10 cellular contexts compared by ENCODE assay signal in the genomic region with DNA sequence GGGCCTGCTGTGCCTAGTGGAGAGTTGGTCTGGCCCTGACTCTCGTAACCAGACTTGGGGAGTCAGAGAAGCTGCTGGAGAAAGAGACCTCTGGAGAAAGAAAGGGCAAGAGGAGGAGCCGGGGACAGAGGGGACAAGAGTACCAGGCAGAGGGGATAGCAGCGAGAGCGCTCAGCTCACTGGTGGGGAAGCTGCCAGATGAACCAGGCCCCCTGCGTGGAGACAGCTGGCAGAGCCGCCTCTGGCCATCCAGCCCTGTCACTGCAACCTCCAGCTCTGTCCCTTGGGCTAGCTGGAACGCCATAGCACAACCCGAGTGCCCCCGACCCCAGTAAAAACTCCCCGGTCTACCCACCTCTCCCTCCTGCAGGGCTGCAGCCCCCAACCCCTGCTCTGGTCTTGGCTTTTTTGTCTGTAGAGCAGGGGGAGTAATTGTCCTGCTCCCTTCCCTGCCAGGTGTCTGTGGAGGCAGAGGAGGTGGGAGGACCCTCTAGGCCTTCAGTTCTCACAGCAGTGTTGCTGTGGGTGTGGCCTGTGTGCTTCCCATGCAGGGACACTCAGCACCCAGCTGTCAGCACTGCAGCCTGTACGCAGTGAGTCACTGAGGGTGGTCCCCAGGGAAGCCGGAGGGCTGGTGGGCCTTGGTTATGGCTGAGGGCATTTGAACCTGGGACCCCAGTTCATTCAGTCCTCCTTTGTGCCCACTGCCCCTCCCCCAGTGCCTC. TPM values are rescaled to one million over a fixed set of nuclear protein-coding genes. Genes with fewer than 3 reads are reported as not detected.
A peak's percentile ranks its signal among the peaks of the same experiment; 100 is the strongest.
DNase-seq lines count a peak whose midpoint lies in the region; ATAC-seq lines count a peak whose summit lies in the region.
"Had no signal": no experiment of that assay in that cellular context is flagged by ENCODE, and none has a peak within 500 bp of the region (broad histone marks: within the 10 kb centered on the region; RNA-seq: fewer than 3 reads in every experiment).

No MANE protein-coding gene starts in this region.

- H3K4me1 ChIP-seq in naive thymus-derived CD4-positive, alpha-beta T cell (ENCODE audit: control insufficient read depth in 2 of 2, insufficient read depth in 2 of 2, low read length in 2 of 2) = peaks cover 19 to 26% of the 10 kb centered on the region in 2 donors

- H3K27ac Mint-ChIP-seq in naive thymus-derived CD4-positive, alpha-beta T cell = peak overlapping the region; percentile 19 to 99 (median 69)
- H3K27ac Mint-ChIP-seq: activated naive CD8-positive, alpha-beta T cell treated with anti-CD3 and anti-CD28 coated beads, Interleukin-2, amount 10 ng/mL, durations not matched to agents 7 days and 5 days had no signal

- H3K36me3 ChIP-seq in naive thymus-derived CD4-positive, alpha-beta T cell (ENCODE audit: control insufficient read depth in 2 of 3, insufficient read depth in 3 of 3, low read length in 3 of 3) = no peaks in the 10 kb centered on the region

- no peak for ATAC-seq in naive thymus-derived CD4-positive, alpha-beta T cell
- ATAC-seq: psoas muscle had no signal

- intact Hi-C loops in naive thymus-derived CD4-positive, alpha-beta T cell (cut with micrococcal nuclease) = no loop called here

- peaks cover 0 to 2% (median 0%) of the 10 kb centered on the region in 11 donors for H3K9me3 Mint-ChIP-seq in naive thymus-derived CD4-positive, alpha-beta T cell
- H3K9me3 Mint-ChIP-seq: activated naive CD8-positive, alpha-beta T cell treated with anti-CD3 and anti-CD28 coated beads, Interleukin-2, amount 10 ng/mL, durations not matched to agents 7 days and 5 days had no signal

- H3K27me3 Mint-ChIP-seq in naive thymus-derived CD4-positive, alpha-beta T cell = no peaks in the 10 kb centered on the region
- H3K27me3 Mint-ChIP-seq: activated naive CD8-positive, alpha-beta T cell treated with anti-CD3 and anti-CD28 coated beads, Interleukin-2, amount 10 ng/mL, durations not matched to agents 7 days and 5 days had no signal

- CTCF ChIA-PET in naive thymus-derived CD4-positive, alpha-beta T cell (lab: Charles Lee) = interaction anchor here (0.9 to 4.4 kb wide), 4 partner anchors 7 to 36 kb away, joined by 3 to 21 read pairs (median 4); no protein-coding TSS in a partner anchor

- peaks cover 0 to 8% (median 0%) of the 10 kb centered on the region in 5 donors for H3K36me3 Mint-ChIP-seq in naive thymus-derived CD4-positive, alpha-beta T cell

- POLR2A ChIA-PET in naive thymus-derived CD4-positive, alpha-beta T cell (lab: Charles Lee) = interaction anchor here (33.7 kb wide), 1 partner anchor 21 kb away, joined by 1007 read pairs; no protein-coding TSS in a partner anchor

- peak overlapping the region; percentile 77 for H3K27ac ChIP-seq in naive thymus-derived CD4-positive, alpha-beta T cell (ENCODE audit: low read depth, low read length)
- H3K27ac ChIP-seq: psoas muscle had no signal

- H3K9me3 ChIP-seq in naive thymus-derived CD4-positive, alpha-beta T cell (ENCODE audit: control insufficient read depth in 2 of 3, low read length in 3 of 3) = no peaks in the 10 kb centered on the region
- H3K9me3 ChIP-seq: psoas muscle had no signal

- no peak overlapping the region for H3K4me3 ChIP-seq in naive thymus-derived CD4-positive, alpha-beta T cell (ENCODE audit: low read length)
- H3K4me3 ChIP-seq: psoas muscle had no signal

- DNase-seq in Daoy (ENCODE audit: low read depth) (peak; percentile 64), NCI-H1092 (lab: John Stamatoyannopoulos, UW) (peak; percentile 40), T1000 (lab: John Stamatoyannopoulos, UW) (peak; percentile 22), DMS153 treated with DMSO at 0.1 percent for 48 hours (lab: John Stamatoyannopoulos, UW; ENCODE audit: unreplicated experiment) (no peak), Kasumi-1 (lab: John Stamatoyannopoulos, UW) (no peak)
- no peak for DNase-seq in naive thymus-derived CD4-positive, alpha-beta T cell
- DNase-seq in activated T-cell treated with anti-CD3 and anti-CD28 coated beads, Interleukin-2, amount 50 U/mL, for 1 hour = no peak
- DNase-seq: activated CD4-positive, CD25-positive, alpha-beta regulatory T cell treated with anti-CD3 and anti-CD28 coated beads, Interleukin-2, amount 50 U/mL, for 72 hours; activated naive CD8-positive, alpha-beta T cell treated with anti-CD3 and anti-CD28 coated beads, Interleukin-2, amount 10 ng/mL, durations not matched to agents 7 days and 5 days had no signal

- H3K4me1 Mint-ChIP-seq in naive thymus-derived CD4-positive, alpha-beta T cell = peaks cover 22 to 41% (median 35%) of the 10 kb centered on the region in 7 donors

- no peak overlapping the region for H3K4me3 Mint-ChIP-seq in naive thymus-derived CD4-positive, alpha-beta T cell
- H3K4me3 Mint-ChIP-seq: activated naive CD8-positive, alpha-beta T cell treated with anti-CD3 and anti-CD28 coated beads, Interleukin-2, amount 10 ng/mL, durations not matched to agents 7 days and 5 days had no signal

- no peaks in the 10 kb centered on the region for H3K27me3 ChIP-seq in naive thymus-derived CD4-positive, alpha-beta T cell (ENCODE audit: control insufficient read depth in 2 of 2, insufficient read depth in 2 of 2, low read length in 2 of 2)

RNA-seq across cellular contexts. Expression of a gene that starts 4.8 kb away (rescaled TPM):
- 64.7 and 89.9 TPM in 2 replicates for total RNA-seq in Daoy (2014; rRNA removed; shearing (Covaris generic))
- 100 to 1,000 TPM; 509 to 977 (median 558) TPM for total RNA-seq in naive thymus-derived CD4-positive, alpha-beta T cell
- 100 to 1,000 TPM; 397 to 696 TPM for polyA plus RNA-seq in naive thymus-derived CD4-positive, alpha-beta T cell

RNA-seq across cellular contexts. Expression of a gene that starts 33.3 kb away (rescaled TPM):
- 10.7 and 11.6 TPM in 2 replicates for total RNA-seq in Daoy (2014; rRNA removed; shearing (Covaris generic))
- total RNA-seq in naive thymus-derived CD4-positive, alpha-beta T cell = 10 to 100 TPM in 2 of 5 experiments, 1 to 10 TPM in 3; 5.0 to 11.1 (median 8.9) TPM
- polyA plus RNA-seq in naive thymus-derived CD4-positive, alpha-beta T cell = 10 to 100 TPM in 1 of 2 donors, 1 to 10 TPM in 1; 9.8 to 15.0 TPM

RNA-seq across cellular contexts. Expression of a gene that starts 54.9 kb away (rescaled TPM):
- 16.5 and 23.5 TPM in 2 replicates for total RNA-seq in Daoy (2014; rRNA removed; shearing (Covaris generic))
- total RNA-seq in naive thymus-derived CD4-positive, alpha-beta T cell = 100 to 1,000 TPM in 2 of 5 experiments, 10 to 100 TPM in 3; 79.1 to 209 (median 91.9) TPM
- polyA plus RNA-seq in naive thymus-derived CD4-positive, alpha-beta T cell = 10 to 100 TPM; 16.9 to 32.8 TPM

RNA-seq across cellular contexts. Expression of a gene that starts 59.9 kb away (rescaled TPM):
- 45.2 and 51.5 TPM in 2 replicates for total RNA-seq in Daoy (2014; rRNA removed; shearing (Covaris generic))
- 100 to 1,000 TPM in 2 of 5 experiments, 10 to 100 TPM in 3; 60.6 to 175 (median 74.9) TPM for total RNA-seq in naive thymus-derived CD4-positive, alpha-beta T cell
- polyA plus RNA-seq in naive thymus-derived CD4-positive, alpha-beta T cell = 1 to 10 TPM; 7.4 to 8.1 TPM

Comparison
In these comparisons a context has a peak if more than half of its experiments do, and no peak if none do; other contexts are left out.
1. DNase-seq: peak in Daoy (single experiment), NCI-H1092 (single experiment) and T1000 (single experiment); none in naive thymus-derived CD4-positive, alpha-beta T cell (0 of 9), DMS153 treated with DMSO at 0.1 percent for 48 hours (single experiment), activated T-cell treated with anti-CD3 and anti-CD28 coated beads, Interleukin-2, amount 50 U/mL, for 1 hour (single experiment) and Kasumi-1 (0 of 2).